ENCODE assay signal across 15 cellular contexts in genomic region chr9:135088348-135088978, GRCh38. TPM values are rescaled to one million over a fixed set of nuclear protein-coding genes. Genes with fewer than 3 reads are reported as not detected.
DNase-seq lines count a peak whose midpoint lies in the region; ATAC-seq and TF ChIP-seq lines count a peak whose summit lies in the region.
"Had no signal": no experiment of that assay in that cellular context is flagged by ENCODE, and none has a peak within 500 bp of the region (broad histone marks: within the 10 kb centered on the region; RNA-seq: fewer than 3 reads in every experiment).

No MANE protein-coding gene starts in this region.

- peak overlapping the region; percentile 90 for H3K4me2 ChIP-seq in GM23338
- no peak overlapping the region for H3K4me2 ChIP-seq in osteoblast (ENCODE audit: insufficient read depth, low read length)
- H3K4me2 ChIP-seq: BLaER1 treated with 17β-estradiol and CSF1 and Interleukin-3, amounts not matched to agents 10 nM and 100 nM had no signal

- ATAC-seq in GM23338: peak; percentile 13
- no peak for ATAC-seq in HG02678 (IDR thresholded peaks at IDR 0.05; ENCODE audit: unreplicated experiment)
- ATAC-seq: activated CD8-positive, alpha-beta memory T cell treated with anti-CD3 and anti-CD28 coated beads, Interleukin-2, amount 10 ng/mL, durations not matched to agents 7 days and 5 days had no signal

- H3K4me1 ChIP-seq in GM23338 (ENCODE audit: insufficient read depth): peaks cover 4% of the 10 kb centered on the region; the same call in 1 of the 2 replicates
- H3K4me1 ChIP-seq in ascending aorta: peaks cover 3 to 12% of the 10 kb centered on the region in 2 donors
- no peaks in the 10 kb centered on the region for H3K4me1 ChIP-seq in iPS-15b (ENCODE audit: control insufficient read depth, insufficient read depth, low read length)
- no peaks in the 10 kb centered on the region for H3K4me1 ChIP-seq in osteoblast (ENCODE audit: insufficient read depth, low read length)

- H3K4me1 Mint-ChIP-seq in GM23338: peaks cover 12% of the 10 kb centered on the region

- intact Hi-C loops in ascending aorta (cut with DNase I): no loop called here

- DNase-seq in GM23338 (ENCODE audit: low spot score) (peak; percentile 47), ascending aorta (ENCODE audit: low spot score in 2 of 2) (no peak), GM20000 (ENCODE audit: low spot score) (no peak), NCI-H2171 (lab: John Stamatoyannopoulos, UW) (no peak), osteoblast (ENCODE audit: insufficient read length, low spot score, missing footprints) (no peak)
- DNase-seq: activated CD8-positive, alpha-beta memory T cell treated with anti-CD3 and anti-CD28 coated beads, Interleukin-2, amount 10 ng/mL, durations not matched to agents 7 days and 5 days; NCI-H446 treated with DMSO at 0.1 percent for 48 hours; nucleus accumbens; stimulated activated CD4-positive, alpha-beta T cell treated with anti-CD3 and anti-CD28 coated beads, Interleukin-2, amount 100 ng/mL, for 24 hours had no signal

- H3K9me2 ChIP-seq in GM23338 (ENCODE audit: insufficient read depth): no peaks in the 10 kb centered on the region

- H3K4me3 ChIP-seq in GM23338 (peak overlapping the region; percentile 69), ascending aorta (peak overlapping the region; percentile 59 to 60), iPS-15b (ENCODE audit: low read depth, low read length) (peak overlapping the region; percentile 49), skin epidermis (peak overlapping the region; percentile 10 to 44 (median 26)), osteoblast (ENCODE audit: insufficient read depth, low read length) (no peak overlapping the region)
- H3K4me3 ChIP-seq: BLaER1 treated with 17β-estradiol and CSF1 and Interleukin-3, amounts not matched to agents 10 nM and 100 nM had no signal

- H3K9me3 Mint-ChIP-seq in GM23338: no peaks in the 10 kb centered on the region
- H3K9me3 Mint-ChIP-seq: activated naive CD4-positive, alpha-beta T cell treated with anti-CD3 and anti-CD28 coated beads, Interleukin-2, amount 50 U/mL, for 24 hours had no signal

- H3K4me3 Mint-ChIP-seq in GM23338: peak overlapping the region; percentile 68
- H3K4me3 Mint-ChIP-seq: activated CD8-positive, alpha-beta memory T cell treated with anti-CD3 and anti-CD28 coated beads, Interleukin-2, amount 10 ng/mL, durations not matched to agents 7 days and 5 days; activated naive CD4-positive, alpha-beta T cell treated with anti-CD3 and anti-CD28 coated beads, Interleukin-2, amount 50 U/mL, for 24 hours had no signal

- H3K27ac ChIP-seq in GM23338 (ENCODE audit: low read depth) (no peak overlapping the region), ascending aorta (no peak overlapping the region), skin epidermis (peak overlapping the region in 1 of 21 experiments; percentile 14), osteoblast (ENCODE audit: low read depth, low read length) (no peak overlapping the region)
- H3K27ac ChIP-seq: BLaER1 treated with 17β-estradiol and CSF1 and Interleukin-3, amounts not matched to agents 10 nM and 100 nM had no signal

- H3K36me3 Mint-ChIP-seq in GM23338 (ENCODE audit: low read depth): peaks cover 14% of the 10 kb centered on the region
- H3K36me3 Mint-ChIP-seq: activated CD8-positive, alpha-beta memory T cell treated with anti-CD3 and anti-CD28 coated beads, Interleukin-2, amount 10 ng/mL, durations not matched to agents 7 days and 5 days; activated naive CD4-positive, alpha-beta T cell treated with anti-CD3 and anti-CD28 coated beads, Interleukin-2, amount 50 U/mL, for 24 hours had no signal

- no peaks in the 10 kb centered on the region for H3K9me3 ChIP-seq in ascending aorta
- no peaks in the 10 kb centered on the region for H3K9me3 ChIP-seq in iPS-15b (ENCODE audit: control insufficient read depth, insufficient read depth, low read length)
- no peaks in the 10 kb centered on the region for H3K9me3 ChIP-seq in osteoblast (ENCODE audit: low read depth, low read length)
- H3K9me3 ChIP-seq: BLaER1 treated with 17β-estradiol and CSF1 and Interleukin-3, amounts not matched to agents 10 nM and 100 nM had no signal

- TF ChIP-seq CTCF in GM23338 (conservative IDR thresholded peaks at IDR 0.05; ENCODE audit: low read depth in 2 of 2) (no peak), ascending aorta (IDR thresholded peaks at IDR 0.05) (no peak), GM20000 (IDR thresholded peaks at IDR 0.05; ENCODE audit: extremely low read depth, missing control alignments) (no peak), osteoblast (IDR thresholded peaks at IDR 0.05; ENCODE audit: extremely low read depth, low read depth, low read length) (no peak)

- peaks cover 10% of the 10 kb centered on the region; the same call in 1 of the 2 replicates for H4K20me1 ChIP-seq in GM23338 (replicated peaks; ENCODE audit: insufficient read depth)
- no peaks in the 10 kb centered on the region for H4K20me1 ChIP-seq in osteoblast (ENCODE audit: insufficient read depth, low read length)

- no peak overlapping the region for H3K27ac Mint-ChIP-seq in GM23338
- H3K27ac Mint-ChIP-seq: activated CD8-positive, alpha-beta memory T cell treated with anti-CD3 and anti-CD28 coated beads, Interleukin-2, amount 10 ng/mL, durations not matched to agents 7 days and 5 days; activated naive CD4-positive, alpha-beta T cell treated with anti-CD3 and anti-CD28 coated beads, Interleukin-2, amount 50 U/mL, for 24 hours had no signal

- H3K27me3 ChIP-seq in GM23338 (ENCODE audit: insufficient read depth) (peaks cover 15% of the 10 kb centered on the region), ascending aorta (peaks cover 8% of the 10 kb centered on the region), iPS-15b (ENCODE audit: control insufficient read depth, insufficient read depth, low read length) (peaks cover 12% of the 10 kb centered on the region), osteoblast (ENCODE audit: insufficient read depth, low read length) (peaks cover 20% of the 10 kb centered on the region)

- peaks cover 23% of the 10 kb centered on the region for H3K27me3 Mint-ChIP-seq in GM23338 (ENCODE audit: insufficient read depth, low read depth, poor library complexity)

- H2AFZ ChIP-seq in GM23338 (no peak overlapping the region), osteoblast (ENCODE audit: low read length) (no peak overlapping the region)

- no peaks in the 10 kb centered on the region for H3K36me3 ChIP-seq in GM23338 (ENCODE audit: insufficient read depth)
- no peaks in the 10 kb centered on the region for H3K36me3 ChIP-seq in ascending aorta
- H3K36me3 ChIP-seq in iPS-15b (ENCODE audit: control insufficient read depth, insufficient read depth, low read length): peaks cover 10% of the 10 kb centered on the region
- no peaks in the 10 kb centered on the region for H3K36me3 ChIP-seq in osteoblast (ENCODE audit: insufficient read depth, low read length)
- H3K36me3 ChIP-seq: BLaER1 treated with 17β-estradiol and CSF1 and Interleukin-3, amounts not matched to agents 10 nM and 100 nM had no signal

- H3K9ac ChIP-seq in iPS-15b (ENCODE audit: low read depth, low read length): no peak overlapping the region
- H3K9ac ChIP-seq: BLaER1 treated with 17β-estradiol and CSF1 and Interleukin-3, amounts not matched to agents 10 nM and 100 nM had no signal

- H3F3A ChIP-seq in GM23338 (replicated peaks; ENCODE audit: low read depth): no peaks in the 10 kb centered on the region; the same call in 1 of the 2 replicates

- H3K79me2 ChIP-seq in GM23338 (replicated peaks; ENCODE audit: insufficient read depth): no peaks in the 10 kb centered on the region
- H3K79me2 ChIP-seq in osteoblast (ENCODE audit: insufficient read depth, low read length): no peaks in the 10 kb centered on the region

TF ChIP-seq in GM23338, 12 proteins besides CTCF, POLR2A, EP300 and RAD21 (continues in another document):
- TF ChIP-seq ZNF114 (CRISPR knock-in tag; IDR thresholded peaks at IDR 0.05): no peak
- TF ChIP-seq CREB1 (CRISPR knock-in tag; IDR thresholded peaks at IDR 0.05; ENCODE audit: low read depth): no peak

RNA-seq across cellular contexts. Expression of gene OLFM1, which starts 1.0 kb away (rescaled TPM):
- total RNA-seq in GM23338 (2014; rRNA removed; shearing (Covaris generic)): 30.4 and 40.1 TPM in 2 replicates
- polyA plus RNA-seq in GM23338 (2016; fragmentation: Nextera tagmentation; extraction: Ambion mirVana): 20.6 and 24.5 TPM in 2 replicates
- total RNA-seq in ascending aorta: 102 TPM
- under 0.01 and 0.29 TPM in 2 replicates for total RNA-seq in osteoblast
- total RNA-seq: HT-29 had no signal

Comparison
In these comparisons a context has a peak if more than half of its experiments do, and no peak if none do; other contexts are left out.
1. RNA of gene OLFM1, which starts 1.0 kb away (total RNA-seq): 102 TPM in ascending aorta (single experiment) and 30.4 to 40.1 TPM in GM23338; under 0.01 to 0.29 TPM in osteoblast; every median in the first group is over 10 times any median in the second.